Comparison of ENCODE assay signal across 1 cellular context in the genomic region with DNA sequence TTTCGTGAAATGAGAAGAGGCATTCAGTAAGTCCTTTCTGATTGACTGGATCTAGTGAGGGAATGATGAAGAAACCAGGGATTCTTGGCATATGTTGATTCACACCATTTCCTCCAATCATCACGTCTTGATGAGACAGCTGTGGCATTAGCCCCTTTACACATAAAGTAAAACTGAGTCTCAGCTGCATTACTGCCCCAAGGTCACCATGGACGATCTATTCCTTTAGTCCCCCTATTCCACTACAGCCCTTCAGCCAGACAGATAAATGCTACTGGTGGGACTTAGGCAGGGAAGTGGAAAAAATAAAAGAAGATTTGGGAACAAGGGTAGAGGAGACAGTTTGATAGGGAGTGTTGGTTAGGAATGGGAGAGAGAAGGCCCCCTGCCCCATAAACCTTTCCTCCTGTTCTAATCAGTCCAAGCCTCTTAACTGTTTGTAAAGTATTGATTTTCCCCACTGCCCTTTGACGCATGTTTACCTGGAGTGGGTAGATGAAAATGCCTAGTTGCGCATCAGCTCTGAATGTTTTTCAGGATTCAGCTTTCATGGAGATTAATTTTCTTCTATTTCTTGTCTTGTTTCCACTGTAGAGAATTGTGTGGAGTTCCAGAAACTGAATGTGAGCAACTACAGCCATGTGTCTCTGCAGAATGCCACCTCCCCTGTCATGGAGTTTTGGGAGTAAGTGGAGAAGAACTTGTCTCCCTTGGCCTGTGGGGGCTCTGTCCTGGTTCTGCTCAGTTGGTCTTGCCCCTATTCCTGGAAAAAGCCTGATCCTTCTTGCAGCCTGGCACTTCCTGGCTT.
TF ChIP-seq lines count a peak whose summit lies in the region.

No MANE protein-coding gene starts in this region.

TF ChIP-seq in HepG2, 621 proteins besides CTCF, POLR2A, EP300 and RAD21 (continued from another document and continues in another):
- TF ChIP-seq, protein P1, sequence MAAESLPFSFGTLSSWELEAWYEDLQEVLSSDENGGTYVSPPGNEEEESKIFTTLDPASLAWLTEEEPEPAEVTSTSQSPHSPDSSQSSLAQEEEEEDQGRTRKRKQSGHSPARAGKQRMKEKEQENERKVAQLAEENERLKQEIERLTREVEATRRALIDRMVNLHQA (CRISPR knock-in tag; IDR thresholded peaks at IDR 0.05) = no peak
- no peak for TF ChIP-seq LCORL (IDR thresholded peaks at IDR 0.05)
- peak; percentile 66 for TF ChIP-seq LCORL (CRISPR knock-in tag; IDR thresholded peaks at IDR 0.05)
- TF ChIP-seq POLR2AphosphoS5 (IDR thresholded peaks at IDR 0.05; ENCODE audit: low read depth, low read length) = no peak
- no peak for TF ChIP-seq TSC22D2 (CRISPR knock-in tag; IDR thresholded peaks at IDR 0.05; ENCODE audit: borderline replicate concordance)
- no peak for TF ChIP-seq ZNF24 (IDR thresholded peaks at IDR 0.05)
- TF ChIP-seq, protein P2, sequence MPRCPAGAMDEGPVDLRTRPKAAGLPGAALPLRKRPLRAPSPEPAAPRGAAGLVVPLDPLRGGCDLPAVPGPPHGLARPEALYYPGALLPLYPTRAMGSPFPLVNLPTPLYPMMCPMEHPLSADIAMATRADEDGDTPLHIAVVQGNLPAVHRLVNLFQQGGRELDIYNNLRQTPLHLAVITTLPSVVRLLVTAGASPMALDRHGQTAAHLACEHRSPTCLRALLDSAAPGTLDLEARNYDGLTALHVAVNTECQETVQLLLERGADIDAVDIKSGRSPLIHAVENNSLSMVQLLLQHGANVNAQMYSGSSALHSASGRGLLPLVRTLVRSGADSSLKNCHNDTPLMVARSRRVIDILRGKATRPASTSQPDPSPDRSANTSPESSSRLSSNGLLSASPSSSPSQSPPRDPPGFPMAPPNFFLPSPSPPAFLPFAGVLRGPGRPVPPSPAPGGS (CRISPR knock-in tag; IDR thresholded peaks at IDR 0.05) = no peak
- no peak for TF ChIP-seq ZNF224 (CRISPR knock-in tag; IDR thresholded peaks at IDR 0.05)
- TF ChIP-seq FIP1L1 (IDR thresholded peaks at IDR 0.05; ENCODE audit: borderline replicate concordance, insufficient read depth, low read depth, low read length) = no peak
- TF ChIP-seq ONECUT2 (CRISPR knock-in tag; IDR thresholded peaks at IDR 0.05) = peak; percentile 97
- 0 out of 2 replicates have a peak, but pooled peaks have one; percentile 21 for TF ChIP-seq KAT8 (CRISPR knock-in tag; IDR thresholded peaks at IDR 0.05)
- TF ChIP-seq, protein P3, sequence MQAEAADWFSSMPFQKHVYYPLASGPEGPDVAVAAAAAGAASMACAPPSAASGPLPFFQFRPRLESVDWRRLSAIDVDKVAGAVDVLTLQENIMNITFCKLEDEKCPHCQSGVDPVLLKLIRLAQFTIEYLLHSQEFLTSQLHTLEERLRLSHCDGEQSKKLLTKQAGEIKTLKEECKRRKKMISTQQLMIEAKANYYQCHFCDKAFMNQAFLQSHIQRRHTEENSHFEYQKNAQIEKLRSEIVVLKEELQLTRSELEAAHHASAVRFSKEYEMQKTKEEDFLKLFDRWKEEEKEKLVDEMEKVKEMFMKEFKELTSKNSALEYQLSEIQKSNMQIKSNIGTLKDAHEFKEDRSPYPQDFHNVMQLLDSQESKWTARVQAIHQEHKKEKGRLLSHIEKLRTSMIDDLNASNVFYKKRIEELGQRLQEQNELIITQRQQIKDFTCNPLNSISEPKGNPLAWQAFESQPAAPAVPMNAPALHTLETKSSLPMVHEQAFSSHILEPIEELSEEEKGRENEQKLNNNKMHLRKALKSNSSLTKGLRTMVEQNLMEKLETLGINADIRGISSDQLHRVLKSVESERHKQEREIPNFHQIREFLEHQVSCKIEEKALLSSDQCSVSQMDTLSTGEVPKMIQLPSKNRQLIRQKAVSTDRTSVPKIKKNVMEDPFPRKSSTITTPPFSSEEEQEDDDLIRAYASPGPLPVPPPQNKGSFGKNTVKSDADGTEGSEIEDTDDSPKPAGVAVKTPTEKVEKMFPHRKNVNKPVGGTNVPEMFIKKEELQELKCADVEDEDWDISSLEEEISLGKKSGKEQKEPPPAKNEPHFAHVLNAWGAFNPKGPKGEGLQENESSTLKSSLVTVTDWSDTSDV (CRISPR knock-in tag; IDR thresholded peaks at IDR 0.05) = no peak
- TF ChIP-seq ZNF367 (CRISPR knock-in tag; IDR thresholded peaks at IDR 0.05; ENCODE audit: borderline replicate concordance) = no peak
- no peak for TF ChIP-seq ZNF253 (CRISPR knock-in tag; IDR thresholded peaks at IDR 0.05; ENCODE audit: borderline replicate concordance)
- TF ChIP-seq ZMAT3 (CRISPR knock-in tag; conservative IDR thresholded peaks at IDR 0.05) = no peak
- no peak for TF ChIP-seq SSRP1 (CRISPR knock-in tag; IDR thresholded peaks at IDR 0.05)
- TF ChIP-seq HDAC6 (IDR thresholded peaks at IDR 0.05; ENCODE audit: low read depth, low read length) = no peak
- no peak for TF ChIP-seq SMARCE1 (IDR thresholded peaks at IDR 0.05; ENCODE audit: borderline replicate concordance)
- no peak for TF ChIP-seq ISX (CRISPR knock-in tag; conservative IDR thresholded peaks at IDR 0.05)
- TF ChIP-seq UBTF (CRISPR knock-in tag; IDR thresholded peaks at IDR 0.05) = no peak
- TF ChIP-seq NFKB2 (CRISPR knock-in tag; IDR thresholded peaks at IDR 0.05; ENCODE audit: borderline replicate concordance) = no peak
- no peak for TF ChIP-seq HOXA9 (CRISPR knock-in tag; IDR thresholded peaks at IDR 0.05; ENCODE audit: borderline replicate concordance)
- TF ChIP-seq, protein P4, sequence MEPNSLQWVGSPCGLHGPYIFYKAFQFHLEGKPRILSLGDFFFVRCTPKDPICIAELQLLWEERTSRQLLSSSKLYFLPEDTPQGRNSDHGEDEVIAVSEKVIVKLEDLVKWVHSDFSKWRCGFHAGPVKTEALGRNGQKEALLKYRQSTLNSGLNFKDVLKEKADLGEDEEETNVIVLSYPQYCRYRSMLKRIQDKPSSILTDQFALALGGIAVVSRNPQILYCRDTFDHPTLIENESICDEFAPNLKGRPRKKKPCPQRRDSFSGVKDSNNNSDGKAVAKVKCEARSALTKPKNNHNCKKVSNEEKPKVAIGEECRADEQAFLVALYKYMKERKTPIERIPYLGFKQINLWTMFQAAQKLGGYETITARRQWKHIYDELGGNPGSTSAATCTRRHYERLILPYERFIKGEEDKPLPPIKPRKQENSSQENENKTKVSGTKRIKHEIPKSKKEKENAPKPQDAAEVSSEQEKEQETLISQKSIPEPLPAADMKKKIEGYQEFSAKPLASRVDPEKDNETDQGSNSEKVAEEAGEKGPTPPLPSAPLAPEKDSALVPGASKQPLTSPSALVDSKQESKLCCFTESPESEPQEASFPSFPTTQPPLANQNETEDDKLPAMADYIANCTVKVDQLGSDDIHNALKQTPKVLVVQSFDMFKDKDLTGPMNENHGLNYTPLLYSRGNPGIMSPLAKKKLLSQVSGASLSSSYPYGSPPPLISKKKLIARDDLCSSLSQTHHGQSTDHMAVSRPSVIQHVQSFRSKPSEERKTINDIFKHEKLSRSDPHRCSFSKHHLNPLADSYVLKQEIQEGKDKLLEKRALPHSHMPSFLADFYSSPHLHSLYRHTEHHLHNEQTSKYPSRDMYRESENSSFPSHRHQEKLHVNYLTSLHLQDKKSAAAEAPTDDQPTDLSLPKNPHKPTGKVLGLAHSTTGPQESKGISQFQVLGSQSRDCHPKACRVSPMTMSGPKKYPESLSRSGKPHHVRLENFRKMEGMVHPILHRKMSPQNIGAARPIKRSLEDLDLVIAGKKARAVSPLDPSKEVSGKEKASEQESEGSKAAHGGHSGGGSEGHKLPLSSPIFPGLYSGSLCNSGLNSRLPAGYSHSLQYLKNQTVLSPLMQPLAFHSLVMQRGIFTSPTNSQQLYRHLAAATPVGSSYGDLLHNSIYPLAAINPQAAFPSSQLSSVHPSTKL (CRISPR knock-in tag; IDR thresholded peaks at IDR 0.05) = peak; percentile 19; the same call in 1 of the 2 replicates
- no peak for TF ChIP-seq ZNF543 (CRISPR knock-in tag; IDR thresholded peaks at IDR 0.05)
- no peak for TF ChIP-seq PHF21A (CRISPR knock-in tag; IDR thresholded peaks at IDR 0.05)
- no peak for TF ChIP-seq MEIS1 (CRISPR knock-in tag; IDR thresholded peaks at IDR 0.05; ENCODE audit: borderline replicate concordance)
- TF ChIP-seq MAFK (conservative IDR thresholded peaks at IDR 0.05 in 1 of 2, IDR thresholded peaks at IDR 0.05 in 1 of 2; ENCODE audit: low read length in 2 of 2) = no peak
- TF ChIP-seq, protein P5, sequence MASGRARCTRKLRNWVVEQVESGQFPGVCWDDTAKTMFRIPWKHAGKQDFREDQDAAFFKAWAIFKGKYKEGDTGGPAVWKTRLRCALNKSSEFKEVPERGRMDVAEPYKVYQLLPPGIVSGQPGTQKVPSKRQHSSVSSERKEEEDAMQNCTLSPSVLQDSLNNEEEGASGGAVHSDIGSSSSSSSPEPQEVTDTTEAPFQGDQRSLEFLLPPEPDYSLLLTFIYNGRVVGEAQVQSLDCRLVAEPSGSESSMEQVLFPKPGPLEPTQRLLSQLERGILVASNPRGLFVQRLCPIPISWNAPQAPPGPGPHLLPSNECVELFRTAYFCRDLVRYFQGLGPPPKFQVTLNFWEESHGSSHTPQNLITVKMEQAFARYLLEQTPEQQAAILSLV (CRISPR knock-in tag; IDR thresholded peaks at IDR 0.05; ENCODE audit: borderline replicate concordance) = no peak
- peak; percentile 42; the same call in 1 of the 2 replicates for TF ChIP-seq KAT2B (IDR thresholded peaks at IDR 0.05; ENCODE audit: borderline replicate concordance, low read depth, low read length)
- TF ChIP-seq, protein P6, sequence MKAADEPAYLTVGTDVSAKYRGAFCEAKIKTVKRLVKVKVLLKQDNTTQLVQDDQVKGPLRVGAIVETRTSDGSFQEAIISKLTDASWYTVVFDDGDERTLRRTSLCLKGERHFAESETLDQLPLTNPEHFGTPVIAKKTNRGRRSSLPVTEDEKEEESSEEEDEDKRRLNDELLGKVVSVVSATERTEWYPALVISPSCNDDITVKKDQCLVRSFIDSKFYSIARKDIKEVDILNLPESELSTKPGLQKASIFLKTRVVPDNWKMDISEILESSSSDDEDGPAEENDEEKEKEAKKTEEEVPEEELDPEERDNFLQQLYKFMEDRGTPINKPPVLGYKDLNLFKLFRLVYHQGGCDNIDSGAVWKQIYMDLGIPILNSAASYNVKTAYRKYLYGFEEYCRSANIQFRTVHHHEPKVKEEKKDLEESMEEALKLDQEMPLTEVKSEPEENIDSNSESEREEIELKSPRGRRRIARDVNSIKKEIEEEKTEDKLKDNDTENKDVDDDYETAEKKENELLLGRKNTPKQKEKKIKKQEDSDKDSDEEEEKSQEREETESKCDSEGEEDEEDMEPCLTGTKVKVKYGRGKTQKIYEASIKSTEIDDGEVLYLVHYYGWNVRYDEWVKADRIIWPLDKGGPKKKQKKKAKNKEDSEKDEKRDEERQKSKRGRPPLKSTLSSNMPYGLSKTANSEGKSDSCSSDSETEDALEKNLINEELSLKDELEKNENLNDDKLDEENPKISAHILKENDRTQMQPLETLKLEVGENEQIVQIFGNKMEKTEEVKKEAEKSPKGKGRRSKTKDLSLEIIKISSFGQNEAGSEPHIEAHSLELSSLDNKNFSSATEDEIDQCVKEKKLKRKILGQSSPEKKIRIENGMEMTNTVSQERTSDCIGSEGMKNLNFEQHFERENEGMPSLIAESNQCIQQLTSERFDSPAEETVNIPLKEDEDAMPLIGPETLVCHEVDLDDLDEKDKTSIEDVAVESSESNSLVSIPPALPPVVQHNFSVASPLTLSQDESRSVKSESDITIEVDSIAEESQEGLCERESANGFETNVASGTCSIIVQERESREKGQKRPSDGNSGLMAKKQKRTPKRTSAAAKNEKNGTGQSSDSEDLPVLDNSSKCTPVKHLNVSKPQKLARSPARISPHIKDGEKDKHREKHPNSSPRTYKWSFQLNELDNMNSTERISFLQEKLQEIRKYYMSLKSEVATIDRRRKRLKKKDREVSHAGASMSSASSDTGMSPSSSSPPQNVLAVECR (CRISPR knock-in tag; IDR thresholded peaks at IDR 0.05; ENCODE audit: borderline replicate concordance) = peak; percentile 21; the same call in 1 of the 2 replicates
- TF ChIP-seq PAF1 (CRISPR knock-in tag; IDR thresholded peaks at IDR 0.05) = no peak
- TF ChIP-seq KDM6A (CRISPR knock-in tag; IDR thresholded peaks at IDR 0.05; ENCODE audit: low read depth) = no peak
- peak; percentile 50; the same call in 1 of the 2 replicates for TF ChIP-seq HOXA3 (CRISPR knock-in tag; IDR thresholded peaks at IDR 0.05)
